1 cellular context compared by ENCODE assay signal in genomic region chr15:40090774-40091455, GRCh38.
TF ChIP-seq lines count a peak whose summit lies in the region.

No MANE protein-coding gene starts in this region.

TF ChIP-seq in K562, 482 proteins besides CTCF, POLR2A, EP300 and RAD21:
- TF ChIP-seq IFI16 (CRISPR knock-in tag; IDR thresholded peaks at IDR 0.05) (no peak), ZNF76 (CRISPR knock-in tag; IDR thresholded peaks at IDR 0.05; ENCODE audit: borderline replicate concordance) (no peak)
